In genomic region chr14:67477926-67478915, GRCh38 we compare ENCODE assay signal across 13 cellular contexts. TPM values are rescaled to one million over a fixed set of nuclear protein-coding genes. Genes with fewer than 3 reads are reported as not detected.
A peak's percentile ranks its signal among the peaks of the same experiment; 100 is the strongest.
DNase-seq lines count a peak whose midpoint lies in the region; ATAC-seq and TF ChIP-seq lines count a peak whose summit lies in the region.
"Had no signal": no experiment of that assay in that cellular context is flagged by ENCODE, and none has a peak within 500 bp of the region (broad histone marks: within the 10 kb centered on the region; RNA-seq: fewer than 3 reads in every experiment).

No MANE protein-coding gene starts in this region.

- no peak overlapping the region for H3K4me2 ChIP-seq in SK-N-SH

- no peak for TF ChIP-seq EP300 in SK-N-SH (IDR thresholded peaks at IDR 0.05; ENCODE audit: borderline replicate concordance in 1 of 2, low read depth in 1 of 2, low read length in 1 of 2)
- no peak for TF ChIP-seq EP300 in ovary (IDR thresholded peaks at IDR 0.05)

- H3K36me3 ChIP-seq in CD4-positive, CD25-positive, alpha-beta regulatory T cell (ENCODE audit: control insufficient read depth, insufficient read depth, low read length): peaks cover 8% of the 10 kb centered on the region
- no peaks in the 10 kb centered on the region for H3K36me3 ChIP-seq in HEK293 (ENCODE audit: control insufficient read depth in 2 of 2, insufficient read depth in 1 of 2, low read length in 2 of 2)
- H3K36me3 ChIP-seq in SK-N-SH (replicated peaks in 1 of 2; ENCODE audit: control insufficient read depth in 1 of 2, insufficient read depth in 2 of 2, low read length in 1 of 2): no peaks in the 10 kb centered on the region
- no peaks in the 10 kb centered on the region for H3K36me3 ChIP-seq in ovary

- H3K4me3 Mint-ChIP-seq in CD4-positive, CD25-positive, alpha-beta regulatory T cell: no peak overlapping the region
- H3K4me3 Mint-ChIP-seq: endodermal cell; stimulated activated memory B cell treated with anti-CD40 and anti-IgM and Interleukin-4, amounts not matched to agents 10 μg/mL and 1 μg/mL and 100 μg/mL, for 72 hours had no signal

- no peaks in the 10 kb centered on the region for H3K9me3 ChIP-seq in CD4-positive, CD25-positive, alpha-beta regulatory T cell (ENCODE audit: control insufficient read depth in 2 of 2, low read length in 2 of 2)
- no peaks in the 10 kb centered on the region for H3K9me3 ChIP-seq in HEK293 (ENCODE audit: control insufficient read depth, insufficient read depth, low read depth, low read length)
- no peaks in the 10 kb centered on the region for H3K9me3 ChIP-seq in SK-N-SH
- H3K9me3 ChIP-seq in ovary: no peaks in the 10 kb centered on the region

- peaks cover 9 to 32% (median 15%) of the 10 kb centered on the region in 4 donors for H3K4me1 Mint-ChIP-seq in CD4-positive, CD25-positive, alpha-beta regulatory T cell

- H3K27me3 Mint-ChIP-seq in CD4-positive, CD25-positive, alpha-beta regulatory T cell: no peaks in the 10 kb centered on the region
- H3K27me3 Mint-ChIP-seq: stimulated activated memory B cell treated with anti-CD40 and anti-IgM and Interleukin-4, amounts not matched to agents 10 μg/mL and 1 μg/mL and 100 μg/mL, for 72 hours had no signal

- H3K9me2 ChIP-seq in SK-N-SH: no peaks in the 10 kb centered on the region

- intact Hi-C loops in ovary (cut with DNase I): no loop called here

- H3K4me1 ChIP-seq in CD4-positive, CD25-positive, alpha-beta regulatory T cell (ENCODE audit: control insufficient read depth, insufficient read depth, low read length, poor library complexity, severe bottlenecking): no peaks in the 10 kb centered on the region
- H3K4me1 ChIP-seq in HEK293 (ENCODE audit: control insufficient read depth, insufficient read depth, low read length): no peaks in the 10 kb centered on the region
- peaks cover 0 to 6% of the 10 kb centered on the region in 2 experiments; a peak in 1 of 4 replicates for H3K4me1 ChIP-seq in SK-N-SH (ENCODE audit: control insufficient read depth in 1 of 2, insufficient read depth in 2 of 2, low read depth in 1 of 2, low read length in 1 of 2)
- peaks cover 3% of the 10 kb centered on the region for H3K4me1 ChIP-seq in ovary (ENCODE audit: insufficient read depth)

- no peaks in the 10 kb centered on the region for H4K20me1 ChIP-seq in SK-N-SH (ENCODE audit: insufficient read depth)

- H3K9ac ChIP-seq in SK-N-SH: no peak overlapping the region

- no peak overlapping the region for H2AFZ ChIP-seq in SK-N-SH (ENCODE audit: low read depth)

- peak overlapping the region; percentile 52 to 88 (median 57) for H3K27ac Mint-ChIP-seq in CD4-positive, CD25-positive, alpha-beta regulatory T cell
- H3K27ac Mint-ChIP-seq: endodermal cell; stimulated activated memory B cell treated with anti-CD40 and anti-IgM and Interleukin-4, amounts not matched to agents 10 μg/mL and 1 μg/mL and 100 μg/mL, for 72 hours had no signal

- no peaks in the 10 kb centered on the region for H3K27me3 ChIP-seq in CD4-positive, CD25-positive, alpha-beta regulatory T cell (ENCODE audit: control insufficient read depth, insufficient read depth, low read length)
- H3K27me3 ChIP-seq in SK-N-SH (ENCODE audit: insufficient read depth) (no peaks in the 10 kb centered on the region), ovary (no peaks in the 10 kb centered on the region)

- no peaks in the 10 kb centered on the region for H3K9me3 Mint-ChIP-seq in CD4-positive, CD25-positive, alpha-beta regulatory T cell
- H3K9me3 Mint-ChIP-seq: endodermal cell; stimulated activated memory B cell treated with anti-CD40 and anti-IgM and Interleukin-4, amounts not matched to agents 10 μg/mL and 1 μg/mL and 100 μg/mL, for 72 hours had no signal

- TF ChIP-seq RAD21 in SK-N-SH (IDR thresholded peaks at IDR 0.05; ENCODE audit: low read length): no peak

- 76% methylated on average over 12 of the region's 12 CpGs for WGBS in SK-N-SH (ENCODE audit: low lambda C conversion rate)
- WGBS in ovary, 3 donors: 90 to 94% (median 92%) methylated on average over 12 of the region's 12 CpGs

- peaks cover 32% of the 10 kb centered on the region for H3K36me3 Mint-ChIP-seq in CD4-positive, CD25-positive, alpha-beta regulatory T cell

- H3K79me2 ChIP-seq in SK-N-SH (ENCODE audit: insufficient read depth): no peaks in the 10 kb centered on the region

- POLR2A ChIA-PET in HEK293 (lab: Yijun Ruan, JAX): no interaction called here
- POLR2A ChIA-PET in SK-N-SH (lab: Yijun Ruan, JAX): no interaction called here

- no peak for TF ChIP-seq CTCF in HEK293 (tag by site-specific recombination; IDR thresholded peaks at IDR 0.05)
- no peak for TF ChIP-seq CTCF in SK-N-SH (IDR thresholded peaks at IDR 0.05)
- no peak for TF ChIP-seq CTCF in ovary (IDR thresholded peaks at IDR 0.05)

- TF ChIP-seq POLR2A in ovary (IDR thresholded peaks at IDR 0.05): no peak

- H3F3A ChIP-seq in SK-N-SH (replicated peaks; ENCODE audit: insufficient read depth): no peaks in the 10 kb centered on the region

- no peak for DNase-seq in CD4-positive, CD25-positive, alpha-beta regulatory T cell
- DNase-seq in NCI-H510A treated with DMSO at 0.1 percent for 48 hours (lab: John Stamatoyannopoulos, UW) (peak; percentile 95), iris pigment epithelial cell (ENCODE audit: low read depth) (peak; percentile 25), SK-N-SH (no peak), ovary (no peak), cerebellum (ENCODE audit: low spot score) (no peak)
- DNase-seq: endodermal cell, GDM1, head of caudate nucleus, OCI-M1 had no signal

- CTCF ChIA-PET in HEK293 (lab: Yijun Ruan, JAX): interaction anchor here (0.6 to 1.0 kb wide), 3 partner anchors 10 to 258 kb away, joined by 3 to 4 read pairs (median 4); no protein-coding TSS in a partner anchor
- CTCF ChIA-PET in SK-N-SH (lab: Yijun Ruan, JAX): interaction anchor here (0.9 to 2.0 kb wide), 3 partner anchors 9 to 49 kb away, joined by 3 to 5 read pairs (median 4); no protein-coding TSS in a partner anchor

- no peak for ATAC-seq in CD4-positive, CD25-positive, alpha-beta regulatory T cell (ENCODE audit: low read depth in 2 of 2)
- ATAC-seq in GM18520 (IDR thresholded peaks at IDR 0.05; ENCODE audit: unreplicated experiment): no peak
- ATAC-seq: stimulated activated memory B cell treated with anti-CD40 and anti-IgM and Interleukin-4, amounts not matched to agents 10 μg/mL and 1 μg/mL and 100 μg/mL, for 72 hours had no signal

- no peak overlapping the region for H3K27ac ChIP-seq in CD4-positive, CD25-positive, alpha-beta regulatory T cell (ENCODE audit: insufficient read depth, low read length, poor library complexity, severe bottlenecking)
- peak overlapping the region; percentile 43; the same call in 1 of the 2 replicates for H3K27ac ChIP-seq in HEK293 (ENCODE audit: extremely low read depth, low read depth, low read length)
- no peak overlapping the region for H3K27ac ChIP-seq in SK-N-SH (ENCODE audit: low read depth in 2 of 2, low read length in 1 of 2)
- H3K27ac ChIP-seq in ovary: no peak overlapping the region

- no peak overlapping the region for H3K4me3 ChIP-seq in CD4-positive, CD25-positive, alpha-beta regulatory T cell (ENCODE audit: low read depth, low read length)
- H3K4me3 ChIP-seq in HEK293 (ENCODE audit: low read depth, low read length) (no peak overlapping the region), SK-N-SH (ENCODE audit: low read depth in 2 of 2, low read length in 1 of 2) (no peak overlapping the region), ovary (no peak overlapping the region)

TF ChIP-seq in HEK293, 187 proteins besides CTCF, POLR2A, EP300 and RAD21:
- TF ChIP-seq OSR2 (tag by site-specific recombination; IDR thresholded peaks at IDR 0.05) (no peak), ZNF23 (tag by site-specific recombination; IDR thresholded peaks at IDR 0.05; ENCODE audit: borderline replicate concordance) (no peak), ZFHX2 (tag by site-specific recombination; conservative IDR thresholded peaks at IDR 0.05) (peak; percentile 34; the same call in 1 of the 2 replicates), ZBTB20 (tag by site-specific recombination; IDR thresholded peaks at IDR 0.05) (no peak)

TF ChIP-seq in SK-N-SH, 30 proteins besides CTCF, POLR2A, EP300 and RAD21 (continues in another document):
- TF ChIP-seq GABPA (IDR thresholded peaks at IDR 0.05; ENCODE audit: low read depth) (no peak), JUND (IDR thresholded peaks at IDR 0.05) (no peak), MAX (IDR thresholded peaks at IDR 0.05; ENCODE audit: low read depth) (no peak), NRF1 (IDR thresholded peaks at IDR 0.05; ENCODE audit: low read depth, low read length) (no peak), ELF1 (IDR thresholded peaks at IDR 0.05) (no peak), SIN3A (IDR thresholded peaks at IDR 0.05; ENCODE audit: borderline replicate concordance, low read depth, low read length) (no peak), FOXM1 (IDR thresholded peaks at IDR 0.05; ENCODE audit: low read depth) (no peak), MEF2A (IDR thresholded peaks at IDR 0.05; ENCODE audit: borderline replicate concordance, low read depth) (no peak), RCOR1 (IDR thresholded peaks at IDR 0.05; ENCODE audit: low read length) (no peak), RXRA (IDR thresholded peaks at IDR 0.05; ENCODE audit: borderline replicate concordance, low read depth) (no peak), RFX5 (IDR thresholded peaks at IDR 0.05; ENCODE audit: low read length) (no peak)

RNA-seq across cellular contexts. Expression of gene TMEM229B, which starts 10.3 kb away (rescaled TPM):
- 12.3 TPM for total RNA-seq in CD4-positive, CD25-positive, alpha-beta regulatory T cell
- 10 to 100 TPM in 3 of 4 donors, 1 to 10 TPM in 1; 8.2 to 21.6 (median 15.7) TPM for polyA plus RNA-seq in CD4-positive, CD25-positive, alpha-beta regulatory T cell
- 0.16 and 0.26 TPM in 2 replicates for polyA plus RNA-seq in SK-N-SH (2012; rRNA removed)
- 0.21 and 0.51 TPM in 2 replicates for polyA plus RNA-seq in SK-N-SH (2012; cell fraction: cytosol; rRNA removed)
- 0.19 and 0.25 TPM in 2 replicates for polyA plus RNA-seq in SK-N-SH (2012; cell fraction: nucleus; rRNA removed)
- total RNA-seq in ovary: 1 to 10 TPM; 1.2 to 4.6 (median 2.9) TPM
- 10 to 100 TPM in 1 of 2 donors, 1 to 10 TPM in 1; 2.1 to 11.9 TPM for polyA plus RNA-seq in ovary
- 16.0 TPM for total RNA-seq in cerebellum

RNA-seq across cellular contexts. Expression of gene PLEKHH1, which starts 54.9 kb away (rescaled TPM):
- total RNA-seq in CD4-positive, CD25-positive, alpha-beta regulatory T cell: 0.15 TPM
- polyA plus RNA-seq in CD4-positive, CD25-positive, alpha-beta regulatory T cell: under 1 TPM in 2 of 4 donors, not detected in 2; 0.05 to 0.24 TPM
- polyA plus RNA-seq in SK-N-SH (2012; rRNA removed) (1.5 and 1.6 TPM in 2 replicates), ovary (1 to 10 TPM; 2.0 to 6.8 TPM)
- polyA plus RNA-seq in SK-N-SH (2012; cell fraction: cytosol; rRNA removed): 0.73 and 1.00 TPM in 2 replicates
- 8.8 and 10.3 TPM in 2 replicates for polyA plus RNA-seq in SK-N-SH (2012; cell fraction: nucleus; rRNA removed)
- total RNA-seq in ovary (10 to 100 TPM in 1 of 7 donors, 1 to 10 TPM in 5, under 1 TPM in 1; 0.78 to 15.7 (median 3.9) TPM), cerebellum (13.2 TPM)

Comparison
In these comparisons a context has a peak if more than half of its experiments do, and no peak if none do; other contexts are left out.
1. DNase-seq: peak in NCI-H510A treated with DMSO at 0.1 percent for 48 hours (single experiment) and iris pigment epithelial cell (single experiment); none in CD4-positive, CD25-positive, alpha-beta regulatory T cell (0 of 3), SK-N-SH (single experiment), ovary (0 of 5) and cerebellum (single experiment).